ENCODE assay signal across 12 cellular contexts in the genomic region with DNA sequence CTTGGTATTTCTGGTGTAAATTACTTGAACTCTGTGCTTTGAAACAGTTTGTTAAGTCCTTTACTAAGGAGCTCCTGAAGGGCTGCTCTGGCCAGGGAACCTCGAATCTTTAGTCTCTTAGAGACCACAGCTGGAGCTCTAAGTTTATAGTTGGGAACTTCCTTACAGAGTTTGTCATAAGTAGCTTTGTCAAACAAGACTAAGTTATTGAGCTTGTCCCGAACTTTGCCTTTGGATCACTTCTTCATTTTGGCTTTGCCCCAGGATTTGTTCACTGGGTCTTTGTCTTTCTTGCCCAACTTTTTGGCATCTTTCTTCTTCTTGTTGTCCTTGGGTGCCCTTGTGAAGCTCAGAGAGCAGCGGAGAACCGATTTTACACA.
DNase-seq lines count a peak whose midpoint lies in the region; ATAC-seq and TF ChIP-seq lines count a peak whose summit lies in the region.
"Had no signal": no experiment of that assay in that cellular context is flagged by ENCODE, and none has a peak within 500 bp of the region (broad histone marks: within the 10 kb centered on the region; RNA-seq: fewer than 3 reads in every experiment).

No MANE protein-coding gene starts in this region.

- WGBS in esophagus squamous epithelium, 2 donors = 56 to 60% methylated on average over 4 of the region's 4 CpGs
- 41 to 52% (median 52%) methylated on average over 4 of the region's 4 CpGs for WGBS in psoas muscle, 3 donors

- H3K4me3 ChIP-seq in PC-3 (ENCODE audit: low read length) (peak overlapping the region; percentile 9; the same call in 1 of the 2 replicates), esophagus squamous epithelium (no peak overlapping the region), psoas muscle (no peak overlapping the region)

- H4K20me1 ChIP-seq in PC-3 (ENCODE audit: low read length) = no peaks in the 10 kb centered on the region

- no peaks in the 10 kb centered on the region for H3K79me2 ChIP-seq in PC-3 (ENCODE audit: low read length)

- no peaks in the 10 kb centered on the region for H3K27me3 ChIP-seq in PC-3 (ENCODE audit: low read length)
- H3K27me3 ChIP-seq in esophagus squamous epithelium = peaks cover 0 to 38% (median 0%) of the 10 kb centered on the region in 4 donors
- H3K27me3 ChIP-seq in psoas muscle (ENCODE audit: insufficient read depth in 3 of 3, low read length in 2 of 3) = no peaks in the 10 kb centered on the region
- H3K27me3 ChIP-seq: foreskin keratinocyte had no signal

- BruUV-seq in PC-3 (replicated peaks; lab: Mats Ljungman, UMichigan) = no TSS peak

- H2AFZ ChIP-seq in PC-3 (ENCODE audit: low read length) = no peak overlapping the region

- H3K9ac ChIP-seq in PC-3 (ENCODE audit: low read length) = peak overlapping the region; percentile 46

- POLR2A ChIA-PET in PC-3 (lab: Charles Lee; ENCODE audit: unreplicated experiment) = interaction anchor here (0.5 to 0.7 kb wide), 2 partner anchors 25 to 30 kb away, joined by 5 read pairs; no protein-coding TSS in a partner anchor

- H3K4me1 ChIP-seq in PC-3 (ENCODE audit: insufficient read depth, low read length) (peaks cover 44% of the 10 kb centered on the region), esophagus squamous epithelium (peaks cover 10 to 32% (median 25%) of the 10 kb centered on the region in 3 donors), psoas muscle (peaks cover 52% of the 10 kb centered on the region)

- peaks cover 10% of the 10 kb centered on the region for H3F3A ChIP-seq in PC-3 (ENCODE audit: low read length, unreplicated experiment)

- TF ChIP-seq POLR2A in esophagus squamous epithelium (IDR thresholded peaks at IDR 0.05) = no peak

- DNase-seq in A172 (ENCODE audit: low spot score) (peak; percentile 26), PC-3 (peak; percentile 66), esophagus squamous epithelium (lab: John Stamatoyannopoulos, UW) (no peak), psoas muscle (no peak), NCI-H1694 treated with DMSO at 0.1 percent for 48 hours (lab: John Stamatoyannopoulos, UW) (no peak), NCI-H524 (lab: John Stamatoyannopoulos, UW) (no peak)
- DNase-seq: AML-193, DMS79, NCI-H1436 treated with DMSO at 0.1 percent for 48 hours had no signal

- intact Hi-C loops in PC-3 (cut with micrococcal nuclease) = loop anchor here (1.0 kb wide), 3 partner anchors 26 to 166 kb away; no protein-coding TSS in a partner anchor
- intact Hi-C loops in esophagus squamous epithelium (cut with DNase I) = no loop called here
- intact Hi-C loops in psoas muscle (cut with DNase I) = no loop called here

- TF ChIP-seq CTCF in PC-3 (conservative IDR thresholded peaks at IDR 0.05; ENCODE audit: low read depth, low read length) (no peak), esophagus squamous epithelium (IDR thresholded peaks at IDR 0.05) (no peak), psoas muscle (IDR thresholded peaks at IDR 0.05) (no peak)

- ATAC-seq in PC-3 = peak; percentile 8
- no peak for ATAC-seq in psoas muscle
- ATAC-seq in HG02623 (IDR thresholded peaks at IDR 0.05; ENCODE audit: unreplicated experiment) = no peak
- no peak for ATAC-seq in GM19397 (IDR thresholded peaks at IDR 0.05; ENCODE audit: unreplicated experiment)

- H3K36me3 ChIP-seq in PC-3 (ENCODE audit: low read depth, low read length) (no peaks in the 10 kb centered on the region), esophagus squamous epithelium (no peaks in the 10 kb centered on the region), psoas muscle (ENCODE audit: insufficient read depth in 1 of 2, low read depth in 1 of 2) (no peaks in the 10 kb centered on the region)

- H3K27ac ChIP-seq in PC-3 (ENCODE audit: low read length) (peak overlapping the region; percentile 95), esophagus squamous epithelium (peak overlapping the region; percentile 36 to 85 (median 68)), psoas muscle (peak overlapping the region; percentile 88)
- H3K27ac ChIP-seq: foreskin keratinocyte had no signal

- peak overlapping the region; percentile 70 for H3K4me2 ChIP-seq in PC-3 (ENCODE audit: low read length)

- CTCF ChIA-PET in PC-3 (lab: Charles Lee) = interaction anchor here (1.5 to 2.5 kb wide), 4 partner anchors 19 to 65 kb away, joined by 6 to 18 read pairs (median 14); a partner anchor contains a TSS

- H3K9me2 ChIP-seq in PC-3 (replicated peaks; ENCODE audit: low read length) = no peaks in the 10 kb centered on the region

- H3K9me3 ChIP-seq in PC-3 (ENCODE audit: low read length) = no peaks in the 10 kb centered on the region
- H3K9me3 ChIP-seq in esophagus squamous epithelium = no peaks in the 10 kb centered on the region
- H3K9me3 ChIP-seq in psoas muscle = no peaks in the 10 kb centered on the region

Comparison
In these comparisons a context has a peak if more than half of its experiments do, and no peak if none do; other contexts are left out.
1. DNase-seq: peak in A172 (single experiment) and PC-3 (single experiment); none in esophagus squamous epithelium (single experiment), psoas muscle (0 of 2), NCI-H1694 treated with DMSO at 0.1 percent for 48 hours (single experiment) and NCI-H524 (0 of 2).
2. Peak in every context shown above with its lines, with median percentiles within 50 percentile points of each other: H3K27ac ChIP-seq.